14 cellular contexts compared by ENCODE assay signal in the genomic region with DNA sequence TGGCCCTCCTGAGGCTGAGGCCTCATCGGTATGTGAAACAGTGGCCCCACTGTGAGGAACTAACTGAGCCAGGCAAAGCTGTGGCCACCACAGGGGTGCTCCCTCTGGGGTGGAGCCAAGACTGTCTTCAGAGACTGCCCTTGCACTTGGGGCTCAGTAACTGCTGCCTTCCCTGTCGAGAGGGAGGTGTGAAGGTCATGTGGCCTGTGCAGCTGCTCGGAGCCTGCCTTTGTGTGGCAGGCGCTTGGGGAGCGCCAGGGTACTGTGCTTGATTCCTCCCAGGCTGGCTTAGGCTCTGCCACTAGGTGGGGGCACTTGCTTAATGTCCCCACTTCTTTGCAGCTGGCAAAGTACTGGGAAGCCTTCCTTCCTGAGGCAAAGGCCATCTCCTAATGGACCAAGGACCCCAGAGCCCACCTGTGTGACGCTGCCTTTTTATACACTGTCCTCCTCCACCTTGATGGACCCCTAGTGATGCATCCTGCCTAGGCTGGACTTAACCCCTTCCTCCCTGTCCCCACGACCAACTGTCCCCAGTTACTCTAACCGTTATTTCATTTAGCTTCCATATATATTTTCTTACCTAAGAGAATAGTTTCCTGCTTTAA.
DNase-seq lines count a peak whose midpoint lies in the region; ATAC-seq and TF ChIP-seq lines count a peak whose summit lies in the region.
"Had no signal": no experiment of that assay in that cellular context is flagged by ENCODE, and none has a peak within 500 bp of the region (broad histone marks: within the 10 kb centered on the region; RNA-seq: fewer than 3 reads in every experiment).

No MANE protein-coding gene starts in this region.

- TF ChIP-seq CTCF in WERI-Rb-1 (IDR thresholded peaks at IDR 0.05; ENCODE audit: low read depth, low read length) = peak; percentile 16; the same call in 1 of the 2 replicates

- no peaks in the 10 kb centered on the region for H3K9me3 ChIP-seq in WERI-Rb-1 (ENCODE audit: severe bottlenecking)

- DNase-seq in DMS 273 (lab: John Stamatoyannopoulos, UW; ENCODE audit: unreplicated experiment) (peak; percentile 9), DMS 273 treated with DMSO at 0.1 percent for 48 hours (lab: John Stamatoyannopoulos, UW) (no peak), WERI-Rb-1 (no peak), hippocampal formation (lab: John Stamatoyannopoulos, UW) (peak; percentile 46 to 56), HuH-7.5 (ENCODE audit: low spot score) (no peak)
- DNase-seq in stimulated activated effector memory CD8-positive, alpha-beta T cell treated with anti-CD3 and anti-CD28 coated beads, Interleukin-12 subunit alpha, Interleukin-12 subunit beta, amount 100 ng/mL, for 72 hours (ENCODE audit: low spot score in 2 of 2) = no peak
- DNase-seq: foreskin melanocyte, NCI-H2171 had no signal

- no peak overlapping the region for H3K4me3 ChIP-seq in WERI-Rb-1 (ENCODE audit: low read depth, low read length)
- H3K4me3 ChIP-seq: coronary artery had no signal

- ATAC-seq in stimulated activated effector memory CD8-positive, alpha-beta T cell treated with anti-CD3 and anti-CD28 coated beads, Interleukin-12 subunit alpha, Interleukin-12 subunit beta, amount 100 ng/mL, for 72 hours = no peak
- ATAC-seq in HG03432 (IDR thresholded peaks at IDR 0.05; ENCODE audit: unreplicated experiment) = no peak
- ATAC-seq in GM18520 (IDR thresholded peaks at IDR 0.05; ENCODE audit: unreplicated experiment) = no peak

- no peak overlapping the region for H3K4me3 Mint-ChIP-seq in stimulated activated effector memory CD8-positive, alpha-beta T cell treated with anti-CD3 and anti-CD28 coated beads, Interleukin-12 subunit alpha, Interleukin-12 subunit beta, amount 100 ng/mL, for 72 hours
- H3K4me3 Mint-ChIP-seq: activated T-helper 1 cell treated with anti-CD3 and anti-CD28 coated beads, Interleukin-12 subunit alpha, Interleukin-12 subunit beta, Interleukin-2, Interleukin-4 antibody, amounts not matched to agents 30 ng/mL and 10 ng/mL and 1 ng/mL, durations not matched to agents 14 hours and 24 hours and 36 hours had no signal

- peaks cover 63% of the 10 kb centered on the region for H3K36me3 ChIP-seq in WERI-Rb-1

- no peak overlapping the region for H3K27ac ChIP-seq in WERI-Rb-1
- H3K27ac ChIP-seq: 22Rv1, coronary artery, VCaP had no signal

- H3K27me3 ChIP-seq in WERI-Rb-1 (ENCODE audit: insufficient read depth, low read depth, severe bottlenecking) = no peaks in the 10 kb centered on the region

- no peaks in the 10 kb centered on the region for H3K9me3 Mint-ChIP-seq in stimulated activated effector memory CD8-positive, alpha-beta T cell treated with anti-CD3 and anti-CD28 coated beads, Interleukin-12 subunit alpha, Interleukin-12 subunit beta, amount 100 ng/mL, for 72 hours
- H3K9me3 Mint-ChIP-seq: activated T-helper 1 cell treated with anti-CD3 and anti-CD28 coated beads, Interleukin-12 subunit alpha, Interleukin-12 subunit beta, Interleukin-2, Interleukin-4 antibody, amounts not matched to agents 30 ng/mL and 10 ng/mL and 1 ng/mL, durations not matched to agents 14 hours and 24 hours and 36 hours had no signal

- H3K4me1 Mint-ChIP-seq in stimulated activated effector memory CD8-positive, alpha-beta T cell treated with anti-CD3 and anti-CD28 coated beads, Interleukin-12 subunit alpha, Interleukin-12 subunit beta, amount 100 ng/mL, for 72 hours = peaks cover 12% of the 10 kb centered on the region

- peak overlapping the region; percentile 23 for H3K27ac Mint-ChIP-seq in stimulated activated effector memory CD8-positive, alpha-beta T cell treated with anti-CD3 and anti-CD28 coated beads, Interleukin-12 subunit alpha, Interleukin-12 subunit beta, amount 100 ng/mL, for 72 hours
- H3K27ac Mint-ChIP-seq: activated T-helper 1 cell treated with anti-CD3 and anti-CD28 coated beads, Interleukin-12 subunit alpha, Interleukin-12 subunit beta, Interleukin-2, Interleukin-4 antibody, amounts not matched to agents 30 ng/mL and 10 ng/mL and 1 ng/mL, durations not matched to agents 14 hours and 24 hours and 36 hours had no signal

- peaks cover 87% of the 10 kb centered on the region for H3K36me3 Mint-ChIP-seq in stimulated activated effector memory CD8-positive, alpha-beta T cell treated with anti-CD3 and anti-CD28 coated beads, Interleukin-12 subunit alpha, Interleukin-12 subunit beta, amount 100 ng/mL, for 72 hours

Comparison
In these comparisons a context has a peak if more than half of its experiments do, and no peak if none do; other contexts are left out.
1. DNase-seq: peak in DMS 273 (single experiment) and hippocampal formation (2 of 2); none in DMS 273 treated with DMSO at 0.1 percent for 48 hours (single experiment), WERI-Rb-1 (single experiment), stimulated activated effector memory CD8-positive, alpha-beta T cell treated with anti-CD3 and anti-CD28 coated beads, Interleukin-12 subunit alpha, Interleukin-12 subunit beta, amount 100 ng/mL, for 72 hours (0 of 2) and HuH-7.5 (single experiment).